ENCODE assay signal across 1 cellular context in genomic region chr19:2731181-2732117, GRCh38.
TF ChIP-seq lines count a peak whose summit lies in the region.

No MANE protein-coding gene starts in this region.

TF ChIP-seq in HepG2, 621 proteins besides CTCF, POLR2A, EP300 and RAD21:
- peak; percentile 28 for TF ChIP-seq AGO2 (optimal IDR thresholded peaks at IDR 0.05; ENCODE audit: low read depth, low read length)
- no peak for TF ChIP-seq NFYB (CRISPR knock-in tag; IDR thresholded peaks at IDR 0.05)
